Comparison of ENCODE assay signal across 9 cellular contexts in the genomic region with DNA sequence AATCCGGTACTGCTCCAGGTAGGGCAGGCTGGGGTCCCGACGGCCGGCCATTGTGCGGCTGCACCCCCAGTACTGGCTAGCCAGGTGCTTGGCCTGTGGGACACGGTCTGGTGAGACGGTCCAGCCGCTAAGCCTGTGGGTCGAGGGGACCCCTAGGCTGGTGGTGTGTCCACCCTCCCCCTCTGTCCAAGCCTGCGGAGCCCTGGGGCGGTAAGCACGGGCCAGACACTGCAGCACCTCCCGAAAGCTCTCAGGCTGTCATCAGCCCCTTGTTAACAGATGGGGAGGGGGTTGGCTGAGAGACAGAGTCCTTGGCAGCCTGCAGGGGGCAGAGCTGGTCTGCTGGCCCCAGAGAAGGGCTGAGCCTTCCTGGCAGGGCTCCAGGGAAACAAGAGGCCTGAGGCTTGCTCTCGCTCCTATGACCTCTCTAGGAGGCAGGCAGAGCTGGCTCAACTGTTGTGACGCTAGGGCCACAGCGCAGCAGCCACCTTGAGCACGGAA. TPM values are rescaled to one million over a fixed set of nuclear protein-coding genes. Genes with fewer than 3 reads are reported as not detected.
DNase-seq lines count a peak whose midpoint lies in the region; ATAC-seq and TF ChIP-seq lines count a peak whose summit lies in the region.
"Had no signal": no experiment of that assay in that cellular context is flagged by ENCODE, and none has a peak within 500 bp of the region (broad histone marks: within the 10 kb centered on the region; RNA-seq: fewer than 3 reads in every experiment).

No MANE protein-coding gene starts in this region.

- no peaks in the 10 kb centered on the region for H3K27me3 ChIP-seq in SJCRH30
- no peaks in the 10 kb centered on the region for H3K27me3 ChIP-seq in testis

- DNase-seq in activated CD4-positive, alpha-beta T cell treated with anti-CD3 and anti-CD28 coated beads for 36 hours = peak; percentile 28
- DNase-seq in activated CD4-positive, alpha-beta T cell treated with anti-CD3 and anti-CD28 coated beads, Interleukin-2, amount 10 ng/mL, durations not matched to agents 7 days and 5 days = no peak
- DNase-seq in SJCRH30 (peak; percentile 78 to 86), left cardiac atrium (peak; percentile 83), testis (peak; percentile 87), mesenteric fat pad (ENCODE audit: low spot score) (no peak), NCI-H146 treated with DMSO at 0.1 percent for 48 hours (lab: John Stamatoyannopoulos, UW; ENCODE audit: unreplicated experiment) (no peak)

- CTCF ChIA-PET in activated CD4-positive, alpha-beta T cell treated with anti-CD3 and anti-CD28 coated beads for 36 hours (lab: Charles Lee) = interaction anchor here (0.9 to 1.6 kb wide), 2 partner anchors 8 to 68 kb away, joined by 4 to 9 read pairs; no protein-coding TSS in a partner anchor
- CTCF ChIA-PET in activated CD4-positive, alpha-beta T cell treated with anti-CD3 and anti-CD28 coated beads, Interleukin-2, amount 10 ng/mL, durations not matched to agents 7 days and 5 days (lab: Charles Lee) = interaction anchor here (1.7 kb wide), 1 partner anchor 19 kb away, joined by 5 read pairs; no protein-coding TSS in a partner anchor

- TF ChIP-seq POLR2A in testis (IDR thresholded peaks at IDR 0.05) = no peak

- no peak overlapping the region for H3K27ac Mint-ChIP-seq in activated CD4-positive, alpha-beta T cell treated with anti-CD3 and anti-CD28 coated beads for 36 hours
- H3K27ac Mint-ChIP-seq in activated CD4-positive, alpha-beta T cell treated with anti-CD3 and anti-CD28 coated beads, Interleukin-2, amount 10 ng/mL, durations not matched to agents 7 days and 5 days = no peak overlapping the region

- intact Hi-C loops in activated CD4-positive, alpha-beta T cell treated with anti-CD3 and anti-CD28 coated beads for 36 hours (cut with DNase I, micrococcal nuclease) = no loop called here
- intact Hi-C loops in left cardiac atrium (cut with DNase I) = no loop called here
- intact Hi-C loops in testis (cut with DNase I; ENCODE audit: low total_unique reads) = no loop called here

- H3K27ac ChIP-seq in SJCRH30 = no peak overlapping the region
- no peak overlapping the region for H3K27ac ChIP-seq in testis

- no peak overlapping the region for H3K4me3 Mint-ChIP-seq in activated CD4-positive, alpha-beta T cell treated with anti-CD3 and anti-CD28 coated beads for 36 hours
- no peak overlapping the region for H3K4me3 Mint-ChIP-seq in activated CD4-positive, alpha-beta T cell treated with anti-CD3 and anti-CD28 coated beads, Interleukin-2, amount 10 ng/mL, durations not matched to agents 7 days and 5 days
- H3K4me3 Mint-ChIP-seq: CD4-positive, CD25-positive, alpha-beta regulatory T cell had no signal

- peaks cover 16% of the 10 kb centered on the region for H3K36me3 ChIP-seq in SJCRH30
- H3K36me3 ChIP-seq in testis (ENCODE audit: low read depth, missing control alignments) = no peaks in the 10 kb centered on the region

- no peaks in the 10 kb centered on the region for H3K4me1 ChIP-seq in SJCRH30
- peaks cover 4% of the 10 kb centered on the region for H3K4me1 ChIP-seq in testis

- no peaks in the 10 kb centered on the region for H3K9me3 Mint-ChIP-seq in activated CD4-positive, alpha-beta T cell treated with anti-CD3 and anti-CD28 coated beads for 36 hours (ENCODE audit: low read depth)
- H3K9me3 Mint-ChIP-seq in activated CD4-positive, alpha-beta T cell treated with anti-CD3 and anti-CD28 coated beads, Interleukin-2, amount 10 ng/mL, durations not matched to agents 7 days and 5 days = no peaks in the 10 kb centered on the region
- H3K9me3 Mint-ChIP-seq: CD4-positive, CD25-positive, alpha-beta regulatory T cell had no signal

- H3K9me3 ChIP-seq in SJCRH30 (replicated peaks) (no peaks in the 10 kb centered on the region), testis (no peaks in the 10 kb centered on the region)

- peak in 2 of 3 experiments; percentile 38 to 53 for TF ChIP-seq CTCF in testis (IDR thresholded peaks at IDR 0.05)

- peaks cover 25% of the 10 kb centered on the region for H3K36me3 Mint-ChIP-seq in activated CD4-positive, alpha-beta T cell treated with anti-CD3 and anti-CD28 coated beads for 36 hours (ENCODE audit: low read depth)
- peaks cover 3% of the 10 kb centered on the region for H3K36me3 Mint-ChIP-seq in activated CD4-positive, alpha-beta T cell treated with anti-CD3 and anti-CD28 coated beads, Interleukin-2, amount 10 ng/mL, durations not matched to agents 7 days and 5 days (ENCODE audit: low read depth)

- H3K4me3 ChIP-seq in SJCRH30 (no peak overlapping the region), testis (no peak overlapping the region)

- POLR2A ChIA-PET in activated CD4-positive, alpha-beta T cell treated with anti-CD3 and anti-CD28 coated beads for 36 hours (lab: Charles Lee) = no interaction called here
- POLR2A ChIA-PET in activated CD4-positive, alpha-beta T cell treated with anti-CD3 and anti-CD28 coated beads, Interleukin-2, amount 10 ng/mL, durations not matched to agents 7 days and 5 days (lab: Charles Lee) = no interaction called here

- no peaks in the 10 kb centered on the region for H3K27me3 Mint-ChIP-seq in activated CD4-positive, alpha-beta T cell treated with anti-CD3 and anti-CD28 coated beads for 36 hours
- H3K27me3 Mint-ChIP-seq in activated CD4-positive, alpha-beta T cell treated with anti-CD3 and anti-CD28 coated beads, Interleukin-2, amount 10 ng/mL, durations not matched to agents 7 days and 5 days = no peaks in the 10 kb centered on the region
- H3K27me3 Mint-ChIP-seq: CD4-positive, CD25-positive, alpha-beta regulatory T cell had no signal

- WGBS in testis, 2 donors = 76 to 82% methylated on average over 13 to 17 of the region's 17 CpGs

- no peak for ATAC-seq in activated CD4-positive, alpha-beta T cell treated with anti-CD3 and anti-CD28 coated beads for 36 hours
- ATAC-seq in left cardiac atrium (peak; percentile 62 to 83), GM21786 (IDR thresholded peaks at IDR 0.05; ENCODE audit: unreplicated experiment) (no peak)

- peaks cover 2% of the 10 kb centered on the region for H3K4me1 Mint-ChIP-seq in activated CD4-positive, alpha-beta T cell treated with anti-CD3 and anti-CD28 coated beads for 36 hours
- no peaks in the 10 kb centered on the region for H3K4me1 Mint-ChIP-seq in activated CD4-positive, alpha-beta T cell treated with anti-CD3 and anti-CD28 coated beads, Interleukin-2, amount 10 ng/mL, durations not matched to agents 7 days and 5 days
- H3K4me1 Mint-ChIP-seq: CD4-positive, CD25-positive, alpha-beta regulatory T cell had no signal

RNA-seq across cellular contexts. Expression of gene MRNIP, which starts 11.8 kb away (rescaled TPM):
- total RNA-seq in activated CD4-positive, alpha-beta T cell treated with anti-CD3 and anti-CD28 coated beads for 36 hours = 10 to 100 TPM; 19.4 to 19.7 TPM
- total RNA-seq in activated CD4-positive, alpha-beta T cell treated with anti-CD3 and anti-CD28 coated beads, Interleukin-2, amount 10 ng/mL, durations not matched to agents 7 days and 5 days = 10 to 100 TPM; 11.7 to 16.8 TPM
- 10.3 and 15.3 TPM in 2 replicates for total RNA-seq in SJCRH30 (2014; rRNA removed; shearing (Covaris generic))
- total RNA-seq in left cardiac atrium = 10 to 100 TPM; 11.1 to 12.7 TPM
- 10 to 100 TPM; 58.7 to 61.4 TPM for total RNA-seq in testis
- 34.9 TPM for polyA plus RNA-seq in testis (ENCODE audit: insufficient read depth, low read depth, low replicate concordance)
- total RNA-seq in mesenteric fat pad = 17.3 TPM

RNA-seq across cellular contexts. Expression of gene TBC1D9B, which starts 37.2 kb away (rescaled TPM):
- total RNA-seq in activated CD4-positive, alpha-beta T cell treated with anti-CD3 and anti-CD28 coated beads for 36 hours = 100 to 1,000 TPM; 103 to 121 TPM
- 10 to 100 TPM; 86.4 to 92.9 TPM for total RNA-seq in activated CD4-positive, alpha-beta T cell treated with anti-CD3 and anti-CD28 coated beads, Interleukin-2, amount 10 ng/mL, durations not matched to agents 7 days and 5 days
- 33.6 and 37.0 TPM in 2 replicates for total RNA-seq in SJCRH30 (2014; rRNA removed; shearing (Covaris generic))
- 10 to 100 TPM; 43.5 to 53.5 TPM for total RNA-seq in left cardiac atrium
- total RNA-seq in testis = 100 to 1,000 TPM; 122 to 134 TPM
- 76.1 TPM for polyA plus RNA-seq in testis (ENCODE audit: insufficient read depth, low read depth, low replicate concordance)
- 128 TPM for total RNA-seq in mesenteric fat pad

RNA-seq across cellular contexts. Expression of gene SQSTM1, which starts 49.7 kb away (rescaled TPM):
- 10 to 100 TPM; 70.6 to 87.6 TPM for total RNA-seq in activated CD4-positive, alpha-beta T cell treated with anti-CD3 and anti-CD28 coated beads for 36 hours
- 10 to 100 TPM; 79.6 to 93.0 TPM for total RNA-seq in activated CD4-positive, alpha-beta T cell treated with anti-CD3 and anti-CD28 coated beads, Interleukin-2, amount 10 ng/mL, durations not matched to agents 7 days and 5 days
- 64.9 and 65.8 TPM in 2 replicates for total RNA-seq in SJCRH30 (2014; rRNA removed; shearing (Covaris generic))
- total RNA-seq in left cardiac atrium (100 to 1,000 TPM; 302 to 316 TPM), testis (100 to 1,000 TPM; 192 to 255 TPM), mesenteric fat pad (600 TPM)
- 165 TPM for polyA plus RNA-seq in testis (ENCODE audit: insufficient read depth, low read depth, low replicate concordance)

Comparison
In these comparisons a context has a peak if more than half of its experiments do, and no peak if none do; other contexts are left out.
1. DNase-seq: peak in activated CD4-positive, alpha-beta T cell treated with anti-CD3 and anti-CD28 coated beads for 36 hours (single experiment), SJCRH30 (2 of 2), left cardiac atrium (single experiment) and testis (single experiment); none in activated CD4-positive, alpha-beta T cell treated with anti-CD3 and anti-CD28 coated beads, Interleukin-2, amount 10 ng/mL, durations not matched to agents 7 days and 5 days (single experiment), mesenteric fat pad (single experiment) and NCI-H146 treated with DMSO at 0.1 percent for 48 hours (single experiment).
2. ATAC-seq: peak in left cardiac atrium (2 of 2); none in activated CD4-positive, alpha-beta T cell treated with anti-CD3 and anti-CD28 coated beads for 36 hours (single experiment) and GM21786 (single experiment).